Comparison of ENCODE assay signal across 37 cellular contexts in the genomic region with DNA sequence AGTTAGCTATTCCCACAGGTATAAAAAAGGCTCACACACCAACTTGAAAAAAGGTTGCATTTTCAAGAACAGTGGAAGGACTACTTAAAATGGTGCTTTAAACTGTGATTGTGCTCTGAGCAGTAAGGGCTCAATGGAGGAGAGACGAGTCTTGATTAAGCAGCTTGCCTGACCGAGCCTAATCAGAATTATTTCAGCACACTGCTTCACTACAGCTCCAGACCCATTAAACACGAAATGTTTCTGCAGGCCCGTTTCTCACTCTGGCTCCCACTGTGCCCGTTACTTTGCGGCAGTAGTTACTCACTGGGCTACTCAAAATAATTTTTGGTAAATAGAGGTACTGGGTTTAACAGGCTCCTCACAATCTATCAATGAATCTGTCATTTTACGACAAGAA.
"Had no signal": no experiment of that assay in that cellular context is flagged by ENCODE, and none has a peak within 500 bp of the region (broad histone marks: within the 10 kb centered on the region; RNA-seq: fewer than 3 reads in every experiment).

No MANE protein-coding gene starts in this region.

- H3K27me3 ChIP-seq: adrenal gland, body of pancreas, breast epithelium, cardiac muscle cell, dorsolateral prefrontal cortex, heart left ventricle had no signal

- H3K9me3 Mint-ChIP-seq: activated CD4-positive, alpha-beta memory T cell treated with anti-CD3 and anti-CD28 coated beads for 36 hours; activated CD4-positive, alpha-beta T cell treated with anti-CD3 and anti-CD28 coated beads, Interleukin-2, amount 10 ng/mL, durations not matched to agents 24 days and 14 days; activated naive CD4-positive, alpha-beta T cell treated with anti-CD3 and anti-CD28 coated beads for 36 hours; activated naive CD4-positive, alpha-beta T cell treated with anti-CD3 and anti-CD28 coated beads, Interleukin-2, amount 50 U/mL, for 24 hours; activated naive CD8-positive, alpha-beta T cell treated with anti-CD3 and anti-CD28 coated beads for 36 hours; activated naive CD8-positive, alpha-beta T cell treated with anti-CD3 and anti-CD28 coated beads, Interleukin-2, amount 50 U/mL, for 24 hours; activated T-helper 1 cell treated with anti-CD3 and anti-CD28 coated beads, Interleukin-12 subunit alpha, Interleukin-12 subunit beta, Interleukin-2, Interleukin-4 antibody, amounts not matched to agents 30 ng/mL and 10 ng/mL and 1 ng/mL, durations not matched to agents 14 hours and 24 hours and 36 hours; activated T-helper 2 cell treated with anti-CD3 and anti-CD28 coated beads, Interferon-gamma antibody, Interleukin-2, Interleukin-4, amounts not matched to agents 10 μg/mL and 5 μg/mL and 100 μg/mL, durations not matched to agents 14 hours and 24 hours and 36 hours; central memory CD8-positive, alpha-beta T cell; dendritic cell treated with granulocyte-macrophage colony-stimulating factor and Interleukin-4, amounts not matched to agents 40 ng/mL and 50 ng/mL, for 4 days; effector memory CD8-positive, alpha-beta T cell; T-helper 2 cell treated with Interferon-gamma antibody and Interleukin-4, amounts not matched to agents 5 μg/mL and 100 μg/mL, for 36 hours had no signal

- H3K4me1 Mint-ChIP-seq: activated CD4-positive, alpha-beta T cell treated with anti-CD3 and anti-CD28 coated beads for 36 hours; activated naive CD4-positive, alpha-beta T cell treated with anti-CD3 and anti-CD28 coated beads, Interleukin-2, amount 50 U/mL, for 24 hours; central memory CD8-positive, alpha-beta T cell; T-helper 17 cell had no signal

- DNase-seq: activated CD4-positive, alpha-beta memory T cell treated with anti-CD3 and anti-CD28 coated beads for 36 hours; activated CD4-positive, alpha-beta T cell treated with anti-CD3 and anti-CD28 coated beads for 36 hours; activated CD4-positive, alpha-beta T cell treated with anti-CD3 and anti-CD28 coated beads, Interleukin-2, amount 10 ng/mL, durations not matched to agents 24 days and 14 days; activated CD4-positive, CD25-positive, alpha-beta regulatory T cell; activated CD4-positive, CD25-positive, alpha-beta regulatory T cell treated with anti-CD3 and anti-CD28 coated beads, Interleukin-2, amount 50 U/mL, for 72 hours; activated CD8-positive, alpha-beta memory T cell treated with anti-CD3 and anti-CD28 coated beads, Interleukin-2, amount 10 ng/mL, durations not matched to agents 7 days and 5 days; activated CD8-positive, alpha-beta memory T cell treated with anti-CD3 and anti-CD28 coated beads, Interleukin-2, amount 50 U/mL, for 4 hours; activated CD8-positive, alpha-beta T cell treated with anti-CD3 and anti-CD28 coated beads, Interleukin-2, amount 10 ng/mL, durations not matched to agents 7 days and 5 days; activated effector memory CD4-positive, alpha-beta T cell treated with anti-CD3 and anti-CD28 coated beads, Interleukin-2, amount 50 U/mL, for 16 hours; activated naive CD4-positive, alpha-beta T cell treated with anti-CD3 and anti-CD28 coated beads for 36 hours; activated naive CD8-positive, alpha-beta T cell treated with anti-CD3 and anti-CD28 coated beads for 36 hours; activated naive CD8-positive, alpha-beta T cell treated with anti-CD3 and anti-CD28 coated beads, Interleukin-2, amount 50 U/mL, for 24 hours; activated T-cell treated with anti-CD3 and anti-CD28 coated beads, Interleukin-2, amount 50 U/mL, for 1 hour; activated T-cell treated with anti-CD3 and anti-CD28 coated beads, Interleukin-2, amount 50 U/mL, for 48 hours; adrenal gland; amygdala; aorta; body of pancreas; dorsolateral prefrontal cortex; effector CD4-positive, alpha-beta T cell; effector memory CD8-positive, alpha-beta T cell; foreskin fibroblast; glutamatergic neuron; heart left ventricle; T-helper 1 cell; T-helper 17 cell; T1000 had no signal

- H3K9me3 ChIP-seq: adrenal gland, body of pancreas, breast epithelium, heart left ventricle had no signal

- H3K4me1 ChIP-seq: breast epithelium, heart left ventricle had no signal

- H3K27ac ChIP-seq: adrenal gland, body of pancreas, breast epithelium, cardiac muscle cell, coronary artery, heart left ventricle had no signal

- H3K36me3 ChIP-seq: adrenal gland, breast epithelium, cardiac muscle cell, heart left ventricle had no signal

- ATAC-seq: activated CD4-positive, alpha-beta T cell treated with anti-CD3 and anti-CD28 coated beads for 36 hours; activated CD8-positive, alpha-beta memory T cell treated with anti-CD3 and anti-CD28 coated beads, Interleukin-2, amount 10 ng/mL, durations not matched to agents 7 days and 5 days; activated CD8-positive, alpha-beta T cell treated with anti-CD3 and anti-CD28 coated beads, Interleukin-2, amount 10 ng/mL, durations not matched to agents 7 days and 5 days; activated naive CD8-positive, alpha-beta T cell treated with anti-CD3 and anti-CD28 coated beads, Interleukin-2, amount 50 U/mL, for 24 hours; body of pancreas; effector memory CD8-positive, alpha-beta T cell; esophagus mucosa; heart left ventricle; T-helper 17 cell had no signal

- H3K4me3 Mint-ChIP-seq: activated CD4-positive, alpha-beta memory T cell treated with anti-CD3 and anti-CD28 coated beads for 36 hours; activated CD4-positive, alpha-beta T cell treated with anti-CD3 and anti-CD28 coated beads for 36 hours; activated CD4-positive, alpha-beta T cell treated with anti-CD3 and anti-CD28 coated beads, Interleukin-2, amount 10 ng/mL, durations not matched to agents 24 days and 14 days; activated CD8-positive, alpha-beta memory T cell treated with anti-CD3 and anti-CD28 coated beads, Interleukin-2, amount 10 ng/mL, durations not matched to agents 7 days and 5 days; activated CD8-positive, alpha-beta T cell treated with anti-CD3 and anti-CD28 coated beads, Interleukin-2, amount 10 ng/mL, durations not matched to agents 7 days and 5 days; activated naive CD4-positive, alpha-beta T cell treated with anti-CD3 and anti-CD28 coated beads for 36 hours; activated naive CD4-positive, alpha-beta T cell treated with anti-CD3 and anti-CD28 coated beads, Interleukin-2, amount 50 U/mL, for 24 hours; activated naive CD8-positive, alpha-beta T cell treated with anti-CD3 and anti-CD28 coated beads for 36 hours; activated naive CD8-positive, alpha-beta T cell treated with anti-CD3 and anti-CD28 coated beads, Interleukin-2, amount 50 U/mL, for 24 hours; activated T-helper 1 cell treated with anti-CD3 and anti-CD28 coated beads, Interleukin-12 subunit alpha, Interleukin-12 subunit beta, Interleukin-2, Interleukin-4 antibody, amounts not matched to agents 30 ng/mL and 10 ng/mL and 1 ng/mL, durations not matched to agents 14 hours and 24 hours and 36 hours; central memory CD8-positive, alpha-beta T cell; dendritic cell treated with granulocyte-macrophage colony-stimulating factor and Interleukin-4, amounts not matched to agents 40 ng/mL and 50 ng/mL, for 4 days; effector memory CD8-positive, alpha-beta T cell; T-helper 17 cell; T-helper 2 cell treated with Interferon-gamma antibody and Interleukin-4, amounts not matched to agents 5 μg/mL and 100 μg/mL, for 36 hours had no signal

- H3K4me3 ChIP-seq: adrenal gland, body of pancreas, breast epithelium, cardiac muscle cell, coronary artery, dorsolateral prefrontal cortex, heart left ventricle had no signal

- H3K27ac Mint-ChIP-seq: activated CD4-positive, alpha-beta memory T cell treated with anti-CD3 and anti-CD28 coated beads for 36 hours; activated CD4-positive, alpha-beta T cell treated with anti-CD3 and anti-CD28 coated beads for 36 hours; activated CD4-positive, alpha-beta T cell treated with anti-CD3 and anti-CD28 coated beads, Interleukin-2, amount 10 ng/mL, durations not matched to agents 24 days and 14 days; activated CD8-positive, alpha-beta memory T cell treated with anti-CD3 and anti-CD28 coated beads, Interleukin-2, amount 10 ng/mL, durations not matched to agents 7 days and 5 days; activated CD8-positive, alpha-beta T cell treated with anti-CD3 and anti-CD28 coated beads, Interleukin-2, amount 10 ng/mL, durations not matched to agents 7 days and 5 days; activated naive CD4-positive, alpha-beta T cell treated with anti-CD3 and anti-CD28 coated beads for 36 hours; activated naive CD4-positive, alpha-beta T cell treated with anti-CD3 and anti-CD28 coated beads, Interleukin-2, amount 50 U/mL, for 24 hours; activated naive CD8-positive, alpha-beta T cell treated with anti-CD3 and anti-CD28 coated beads for 36 hours; activated naive CD8-positive, alpha-beta T cell treated with anti-CD3 and anti-CD28 coated beads, Interleukin-2, amount 50 U/mL, for 24 hours; activated T-helper 1 cell treated with anti-CD3 and anti-CD28 coated beads, Interleukin-12 subunit alpha, Interleukin-12 subunit beta, Interleukin-2, Interleukin-4 antibody, amounts not matched to agents 30 ng/mL and 10 ng/mL and 1 ng/mL, durations not matched to agents 14 hours and 24 hours and 36 hours; activated T-helper 2 cell treated with anti-CD3 and anti-CD28 coated beads, Interferon-gamma antibody, Interleukin-2, Interleukin-4, amounts not matched to agents 10 μg/mL and 5 μg/mL and 100 μg/mL, durations not matched to agents 14 hours and 24 hours and 36 hours; dendritic cell treated with granulocyte-macrophage colony-stimulating factor and Interleukin-4, amounts not matched to agents 40 ng/mL and 50 ng/mL, for 4 days; effector memory CD8-positive, alpha-beta T cell; T-helper 17 cell; T-helper 2 cell treated with Interferon-gamma antibody and Interleukin-4, amounts not matched to agents 5 μg/mL and 100 μg/mL, for 36 hours had no signal

- H3K27me3 Mint-ChIP-seq: activated naive CD4-positive, alpha-beta T cell treated with anti-CD3 and anti-CD28 coated beads, Interleukin-2, amount 50 U/mL, for 24 hours; activated naive CD8-positive, alpha-beta T cell treated with anti-CD3 and anti-CD28 coated beads for 36 hours; activated naive CD8-positive, alpha-beta T cell treated with anti-CD3 and anti-CD28 coated beads, Interleukin-2, amount 50 U/mL, for 24 hours; central memory CD8-positive, alpha-beta T cell; dendritic cell treated with granulocyte-macrophage colony-stimulating factor and Interleukin-4, amounts not matched to agents 40 ng/mL and 50 ng/mL, for 4 days had no signal

- H3K36me3 Mint-ChIP-seq: activated CD4-positive, alpha-beta memory T cell treated with anti-CD3 and anti-CD28 coated beads for 36 hours; activated CD8-positive, alpha-beta memory T cell treated with anti-CD3 and anti-CD28 coated beads, Interleukin-2, amount 10 ng/mL, durations not matched to agents 7 days and 5 days; activated naive CD4-positive, alpha-beta T cell treated with anti-CD3 and anti-CD28 coated beads, Interleukin-2, amount 50 U/mL, for 24 hours had no signal
